In genomic region chr10:59098811-59099452, GRCh38 we compare ENCODE assay signal across 15 cellular contexts.
DNase-seq lines count a peak whose midpoint lies in the region; ATAC-seq and TF ChIP-seq lines count a peak whose summit lies in the region.
"Had no signal": no experiment of that assay in that cellular context is flagged by ENCODE, and none has a peak within 500 bp of the region (broad histone marks: within the 10 kb centered on the region; RNA-seq: fewer than 3 reads in every experiment).

No MANE protein-coding gene starts in this region.

- TF ChIP-seq POLR2A in lower leg skin (IDR thresholded peaks at IDR 0.05) = no peak

- peak overlapping the region; percentile 35 for H3K27ac ChIP-seq in colonic mucosa
- H3K27ac ChIP-seq: BLaER1 treated with 17β-estradiol and CSF1 and Interleukin-3, amounts not matched to agents 10 nM and 100 nM; prostate gland had no signal

- H3K4me1 ChIP-seq in colonic mucosa = no peaks in the 10 kb centered on the region
- H3K4me1 ChIP-seq: BLaER1 treated with 17β-estradiol and CSF1 and Interleukin-3, amounts not matched to agents 10 nM and 100 nM; prostate gland had no signal

- peaks cover 4% of the 10 kb centered on the region for H3K9me3 Mint-ChIP-seq in nephron progenitor cell
- peaks cover 0 to 12% (median 1%) of the 10 kb centered on the region in 6 donors for H3K9me3 Mint-ChIP-seq in immature natural killer cell
- H3K9me3 Mint-ChIP-seq: endodermal cell; stimulated activated memory B cell treated with anti-CD40 and anti-IgM and Interleukin-4, amounts not matched to agents 10 μg/mL and 1 μg/mL and 100 μg/mL, for 72 hours had no signal

- TF ChIP-seq CTCF in colonic mucosa (IDR thresholded peaks at IDR 0.05) (no peak), nephron progenitor cell (IDR thresholded peaks at IDR 0.05) (no peak), lower leg skin (IDR thresholded peaks at IDR 0.05) (no peak)

- no peak overlapping the region for H3K4me3 Mint-ChIP-seq in nephron progenitor cell
- H3K4me3 Mint-ChIP-seq in immature natural killer cell = no peak overlapping the region
- H3K4me3 Mint-ChIP-seq: activated T-cell treated with anti-CD3 and anti-CD28 coated beads, Interleukin-2, amount 50 U/mL, for 4 hours; endodermal cell; stimulated activated memory B cell treated with anti-CD40 and anti-IgM and Interleukin-4, amounts not matched to agents 10 μg/mL and 1 μg/mL and 100 μg/mL, for 72 hours had no signal

- ATAC-seq in GM18873 (IDR thresholded peaks at IDR 0.05; ENCODE audit: low FRiP score, unreplicated experiment) = no peak
- ATAC-seq: activated T-cell treated with anti-CD3 and anti-CD28 coated beads, Interleukin-2, amount 50 U/mL, for 4 hours; stimulated activated memory B cell treated with anti-CD40 and anti-IgM and Interleukin-4, amounts not matched to agents 10 μg/mL and 1 μg/mL and 100 μg/mL, for 72 hours had no signal

- intact Hi-C loops in colonic mucosa (cut with DNase I) (no loop called here), lower leg skin (cut with DNase I; ENCODE audit: low total_unique reads) (no loop called here)

- H3K27me3 Mint-ChIP-seq in nephron progenitor cell (ENCODE audit: low read depth, poor library complexity) = no peaks in the 10 kb centered on the region
- peaks cover 0 to 4% (median 0%) of the 10 kb centered on the region in 3 donors for H3K27me3 Mint-ChIP-seq in immature natural killer cell (ENCODE audit: low read depth in 3 of 3)
- H3K27me3 Mint-ChIP-seq: stimulated activated memory B cell treated with anti-CD40 and anti-IgM and Interleukin-4, amounts not matched to agents 10 μg/mL and 1 μg/mL and 100 μg/mL, for 72 hours had no signal

- peaks cover 12% of the 10 kb centered on the region for H3K4me1 Mint-ChIP-seq in nephron progenitor cell
- no peaks in the 10 kb centered on the region for H3K4me1 Mint-ChIP-seq in immature natural killer cell
- H3K4me1 Mint-ChIP-seq: stimulated activated memory B cell treated with anti-CD40 and anti-IgM and Interleukin-4, amounts not matched to agents 10 μg/mL and 1 μg/mL and 100 μg/mL, for 72 hours had no signal

- 26 to 33% methylated on average over 4 of the region's 4 CpGs for WGBS in lower leg skin, 2 donors

- H3K4me3 ChIP-seq in colonic mucosa = no peak overlapping the region
- H3K4me3 ChIP-seq in lower leg skin (ENCODE audit: low read depth, poor library complexity, severe bottlenecking) = no peak overlapping the region
- H3K4me3 ChIP-seq: BLaER1 treated with 17β-estradiol and CSF1 and Interleukin-3, amounts not matched to agents 10 nM and 100 nM; prostate gland had no signal

- H3K27me3 ChIP-seq in colonic mucosa = no peaks in the 10 kb centered on the region
- H3K27me3 ChIP-seq: BLaER1 treated with 17β-estradiol and CSF1 and Interleukin-3, amounts not matched to agents 10 nM and 100 nM had no signal

- H3K36me3 Mint-ChIP-seq in nephron progenitor cell (ENCODE audit: low read depth) = no peaks in the 10 kb centered on the region
- H3K36me3 Mint-ChIP-seq in immature natural killer cell = no peaks in the 10 kb centered on the region
- H3K36me3 Mint-ChIP-seq: stimulated activated memory B cell treated with anti-CD40 and anti-IgM and Interleukin-4, amounts not matched to agents 10 μg/mL and 1 μg/mL and 100 μg/mL, for 72 hours had no signal

- DNase-seq in AG20443 (ENCODE audit: low spot score) = peak; percentile 17
- DNase-seq in NCI-H1694 treated with DMSO at 0.1 percent for 48 hours (lab: John Stamatoyannopoulos, UW) = peak; percentile 84
- DNase-seq in colonic mucosa = no peak
- peak; percentile 2 for DNase-seq in nephron progenitor cell
- DNase-seq in COLO829 (ENCODE audit: low spot score) = no peak
- no peak for DNase-seq in lower leg skin (ENCODE audit: low spot score in 2 of 2)
- DNase-seq in immature natural killer cell = no peak
- DNase-seq: activated T-cell treated with anti-CD3 and anti-CD28 coated beads, Interleukin-2, amount 50 U/mL, for 4 hours; endodermal cell; GDM1; NCI-H1417 treated with DMSO at 0.1 percent for 48 hours had no signal

- H3K27ac Mint-ChIP-seq in nephron progenitor cell = no peak overlapping the region
- no peak overlapping the region for H3K27ac Mint-ChIP-seq in immature natural killer cell
- H3K27ac Mint-ChIP-seq: endodermal cell; stimulated activated memory B cell treated with anti-CD40 and anti-IgM and Interleukin-4, amounts not matched to agents 10 μg/mL and 1 μg/mL and 100 μg/mL, for 72 hours had no signal

- H3K9me3 ChIP-seq in colonic mucosa = no peaks in the 10 kb centered on the region
- H3K9me3 ChIP-seq: BLaER1 treated with 17β-estradiol and CSF1 and Interleukin-3, amounts not matched to agents 10 nM and 100 nM; prostate gland had no signal

- H3K9ac ChIP-seq in colonic mucosa (ENCODE audit: low read depth in 2 of 2, low read length in 2 of 2) = no peak overlapping the region
- H3K9ac ChIP-seq: BLaER1 treated with 17β-estradiol and CSF1 and Interleukin-3, amounts not matched to agents 10 nM and 100 nM had no signal

- H3K36me3 ChIP-seq in colonic mucosa = no peaks in the 10 kb centered on the region
- H3K36me3 ChIP-seq: BLaER1 treated with 17β-estradiol and CSF1 and Interleukin-3, amounts not matched to agents 10 nM and 100 nM; prostate gland had no signal

Comparison
In these comparisons a context has a peak if more than half of its experiments do, and no peak if none do; other contexts are left out.
1. DNase-seq: peak in AG20443 (single experiment), NCI-H1694 treated with DMSO at 0.1 percent for 48 hours (single experiment) and nephron progenitor cell (single experiment); none in colonic mucosa (single experiment), COLO829 (single experiment), lower leg skin (0 of 2) and immature natural killer cell (0 of 3).